Comparison of ENCODE assay signal across 9 cellular contexts in genomic region chr1:157992813-157993178, GRCh38. TPM values are rescaled to one million over a fixed set of nuclear protein-coding genes. Genes with fewer than 3 reads are reported as not detected.
A peak's percentile ranks its signal among the peaks of the same experiment; 100 is the strongest.
DNase-seq lines count a peak whose midpoint lies in the region; ATAC-seq and TF ChIP-seq lines count a peak whose summit lies in the region.
"Had no signal": no experiment of that assay in that cellular context is flagged by ENCODE, and none has a peak within 500 bp of the region (broad histone marks: within the 10 kb centered on the region; RNA-seq: fewer than 3 reads in every experiment).

No MANE protein-coding gene starts in this region.

- peak overlapping the region; percentile 48 for H3K18ac ChIP-seq in IMR-90 (ENCODE audit: low read depth, low read length)

- H2AK5ac ChIP-seq in IMR-90 (ENCODE audit: low read depth, low read length) = peak overlapping the region; percentile 87

- peak overlapping the region; percentile 43; the same call in 1 of the 2 replicates for H3K56ac ChIP-seq in IMR-90 (ENCODE audit: extremely low read depth, insufficient read depth, low read length)

- intact Hi-C loops in IMR-90 (cut with micrococcal nuclease) = loop anchor here (1.0 to 2.0 kb wide), 6 partner anchors 24 to 133 kb away; no protein-coding TSS in a partner anchor

- peak overlapping the region; percentile 70 for H3K14ac ChIP-seq in IMR-90 (replicated peaks; ENCODE audit: low read depth, low read length)

- H4K5ac ChIP-seq in IMR-90 (ENCODE audit: low read depth, low read length) = peak overlapping the region; percentile 25; the same call in 1 of the 2 replicates

- H3K9me3 ChIP-seq in IMR-90 (ENCODE audit: control insufficient read depth, insufficient read depth, low read length) = no peaks in the 10 kb centered on the region
- no peaks in the 10 kb centered on the region for H3K9me3 ChIP-seq in iPS-15b (ENCODE audit: control insufficient read depth, insufficient read depth, low read length)

- no peak for TF ChIP-seq POLR2A in IMR-90 (IDR thresholded peaks at IDR 0.05; ENCODE audit: low read depth, low read length)

- H3K27me3 ChIP-seq in IMR-90 (ENCODE audit: control insufficient read depth, insufficient read depth, low read length) (peaks cover 15% of the 10 kb centered on the region), iPS-15b (ENCODE audit: control insufficient read depth, insufficient read depth, low read length) (peaks cover 13% of the 10 kb centered on the region)

- DNase-seq in IMR-90 (no peak), activated gamma-delta T cell treated with Interleukin-2 at 50 U/mL for 16 hours (no peak), foreskin melanocyte (no peak), midbrain (lab: John Stamatoyannopoulos, UW) (no peak)
- no peak for DNase-seq in activated naive CD8-positive, alpha-beta T cell treated with anti-CD3 and anti-CD28 coated beads, Interleukin-2, amount 50 U/mL, for 24 hours

- no peak for ATAC-seq in IMR-90 (ENCODE audit: low read depth)
- no peak for ATAC-seq in activated naive CD8-positive, alpha-beta T cell treated with anti-CD3 and anti-CD28 coated beads, Interleukin-2, amount 50 U/mL, for 24 hours
- ATAC-seq in stimulated activated memory B cell treated with anti-CD40 and anti-IgM and Interleukin-4, amounts not matched to agents 10 μg/mL and 1 μg/mL and 100 μg/mL, for 72 hours = no peak
- no peak for ATAC-seq in GM21423 (IDR thresholded peaks at IDR 0.05; ENCODE audit: unreplicated experiment)

- H3K36me3 ChIP-seq in IMR-90 (ENCODE audit: control insufficient read depth, insufficient read depth, low read length) (no peaks in the 10 kb centered on the region), iPS-15b (ENCODE audit: control insufficient read depth, insufficient read depth, low read length) (no peaks in the 10 kb centered on the region)

- H2BK120ac ChIP-seq in IMR-90 (ENCODE audit: low read depth, low read length) = peak overlapping the region; percentile 90

- peaks cover 32% of the 10 kb centered on the region for H4K20me1 ChIP-seq in IMR-90 (ENCODE audit: insufficient read depth, low read length)

- POLR2A ChIA-PET in IMR-90 (lab: Charles Lee; ENCODE audit: unreplicated experiment) = no interaction called here

- H2BK5ac ChIP-seq in IMR-90 (ENCODE audit: low read depth, low read length, poor library complexity, severe bottlenecking) = peak overlapping the region; percentile 50

- peaks cover 15% of the 10 kb centered on the region for H3K9me1 ChIP-seq in IMR-90 (ENCODE audit: insufficient read depth, low read length)

- peak overlapping the region; percentile 91 for H2AFZ ChIP-seq in IMR-90 (replicated peaks; ENCODE audit: low read length, poor library complexity)

- H3K9me3 Mint-ChIP-seq in activated naive CD8-positive, alpha-beta T cell treated with anti-CD3 and anti-CD28 coated beads, Interleukin-2, amount 50 U/mL, for 24 hours = no peaks in the 10 kb centered on the region
- no peaks in the 10 kb centered on the region for H3K9me3 Mint-ChIP-seq in stimulated activated memory B cell treated with anti-CD40 and anti-IgM and Interleukin-4, amounts not matched to agents 10 μg/mL and 1 μg/mL and 100 μg/mL, for 72 hours
- H3K9me3 Mint-ChIP-seq: T-helper 1 cell treated with Interleukin-12 subunit alpha and Interleukin-12 subunit beta and Interleukin-4 antibody, amounts not matched to agents 30 μg/mL and 1 μg/mL, for 36 hours had no signal

- no peak overlapping the region for H3K27ac Mint-ChIP-seq in activated naive CD8-positive, alpha-beta T cell treated with anti-CD3 and anti-CD28 coated beads, Interleukin-2, amount 50 U/mL, for 24 hours
- peak overlapping the region; percentile 46 for H3K27ac Mint-ChIP-seq in stimulated activated memory B cell treated with anti-CD40 and anti-IgM and Interleukin-4, amounts not matched to agents 10 μg/mL and 1 μg/mL and 100 μg/mL, for 72 hours
- H3K27ac Mint-ChIP-seq: T-helper 1 cell treated with Interleukin-12 subunit alpha and Interleukin-12 subunit beta and Interleukin-4 antibody, amounts not matched to agents 30 μg/mL and 1 μg/mL, for 36 hours had no signal

- H3K4me1 ChIP-seq in IMR-90 (ENCODE audit: control insufficient read depth, insufficient read depth, low read length) (peaks cover 10% of the 10 kb centered on the region), iPS-15b (ENCODE audit: control insufficient read depth, insufficient read depth, low read length) (peaks cover 26% of the 10 kb centered on the region)

- H3K9ac ChIP-seq in IMR-90 (ENCODE audit: low read depth, low read length) = peak overlapping the region; percentile 93
- no peak overlapping the region for H3K9ac ChIP-seq in iPS-15b (ENCODE audit: low read depth, low read length)

- peaks cover 0 to 37% of the 10 kb centered on the region in 2 experiments; a peak in 3 of 4 replicates for H3K79me1 ChIP-seq in IMR-90 (ENCODE audit: low read depth in 1 of 2, low read length in 2 of 2)

- TF ChIP-seq CTCF in IMR-90 (conservative IDR thresholded peaks at IDR 0.05; ENCODE audit: low read depth, low read length) = no peak

- no TSS peak for BruUV-seq in IMR-90 (replicated peaks; lab: Mats Ljungman, UMichigan)

- peak overlapping the region; percentile 95 for H3K4me3 ChIP-seq in IMR-90 (ENCODE audit: insufficient read depth, low read depth, low read length)
- peak overlapping the region; percentile 85 for H3K4me3 ChIP-seq in iPS-15b (ENCODE audit: low read depth, low read length)

- H3K4me1 Mint-ChIP-seq in activated naive CD8-positive, alpha-beta T cell treated with anti-CD3 and anti-CD28 coated beads, Interleukin-2, amount 50 U/mL, for 24 hours = peaks cover 4% of the 10 kb centered on the region
- H3K4me1 Mint-ChIP-seq in stimulated activated memory B cell treated with anti-CD40 and anti-IgM and Interleukin-4, amounts not matched to agents 10 μg/mL and 1 μg/mL and 100 μg/mL, for 72 hours = peaks cover 13% of the 10 kb centered on the region

- H2BK15ac ChIP-seq in IMR-90 (ENCODE audit: low read depth, low read length) = peak overlapping the region; percentile 93; the same call in 2 of the 3 replicates

- H2AK9ac ChIP-seq in IMR-90 (replicated peaks; ENCODE audit: low read depth, low read length, poor library complexity) = peak overlapping the region; percentile 94

- H4K91ac ChIP-seq in IMR-90 (ENCODE audit: insufficient read depth, low read depth, low read length) = peak overlapping the region; percentile 79

- H3K4me3 Mint-ChIP-seq in activated naive CD8-positive, alpha-beta T cell treated with anti-CD3 and anti-CD28 coated beads, Interleukin-2, amount 50 U/mL, for 24 hours = peak overlapping the region; percentile 59
- peak overlapping the region; percentile 79 for H3K4me3 Mint-ChIP-seq in stimulated activated memory B cell treated with anti-CD40 and anti-IgM and Interleukin-4, amounts not matched to agents 10 μg/mL and 1 μg/mL and 100 μg/mL, for 72 hours
- H3K4me3 Mint-ChIP-seq: T-helper 1 cell treated with Interleukin-12 subunit alpha and Interleukin-12 subunit beta and Interleukin-4 antibody, amounts not matched to agents 30 μg/mL and 1 μg/mL, for 36 hours had no signal

- CTCF ChIA-PET in IMR-90 (lab: Yijun Ruan, JAX) = interaction anchor here (0.6 to 5.1 kb wide), 29 partner anchors 9 to 132 kb away, joined by 3 to 35 read pairs (median 6); no protein-coding TSS in a partner anchor

- peak overlapping the region; percentile 93 for H3K27ac ChIP-seq in IMR-90 (ENCODE audit: insufficient read depth, low read length)

- H3K4ac ChIP-seq in IMR-90 (ENCODE audit: low read depth, low read length) = peak overlapping the region; percentile 86

- 0 out of 2 replicates have a peak overlapping the region, but pooled peaks have one; percentile 41 for H3K23ac ChIP-seq in IMR-90 (ENCODE audit: low read depth, low read length)

- H2BK20ac ChIP-seq in IMR-90 (ENCODE audit: low read depth, low read length) = peak overlapping the region; percentile 61; the same call in 1 of the 2 replicates

- no CpG with 5 or more reads among the region's 8 CpGs for WGBS in IMR-90 (ENCODE audit: extremely low coverage in 2 of 2, insufficient read length in 1 of 2), 2 experiments

- dilution Hi-C loops in IMR-90 (cut with HindIII; ENCODE audit: low sequenced_read_pairs, unreplicated experiment) = no loop called here

- H3K4me2 ChIP-seq in IMR-90 (ENCODE audit: low read depth, low read length) = peak overlapping the region; percentile 75

- H3K27me3 Mint-ChIP-seq in activated naive CD8-positive, alpha-beta T cell treated with anti-CD3 and anti-CD28 coated beads, Interleukin-2, amount 50 U/mL, for 24 hours = peaks cover 42% of the 10 kb centered on the region
- peaks cover 70% of the 10 kb centered on the region for H3K27me3 Mint-ChIP-seq in stimulated activated memory B cell treated with anti-CD40 and anti-IgM and Interleukin-4, amounts not matched to agents 10 μg/mL and 1 μg/mL and 100 μg/mL, for 72 hours

- H4K8ac ChIP-seq in IMR-90 (ENCODE audit: low read depth in 2 of 2, low read length in 2 of 2) = peak overlapping the region; percentile 62 to 63; a peak in 3 of 4 replicates

- no peaks in the 10 kb centered on the region for H3K36me3 Mint-ChIP-seq in activated naive CD8-positive, alpha-beta T cell treated with anti-CD3 and anti-CD28 coated beads, Interleukin-2, amount 50 U/mL, for 24 hours (ENCODE audit: low read depth)
- no peaks in the 10 kb centered on the region for H3K36me3 Mint-ChIP-seq in stimulated activated memory B cell treated with anti-CD40 and anti-IgM and Interleukin-4, amounts not matched to agents 10 μg/mL and 1 μg/mL and 100 μg/mL, for 72 hours

- no peak for TF ChIP-seq RAD21 in IMR-90 (IDR thresholded peaks at IDR 0.05; ENCODE audit: low read length)

- in situ Hi-C loops in IMR-90 (cut with MboI; ENCODE audit: low sequenced_read_pairs) = loop anchor here (5.0 kb wide), 1 partner anchor 40 kb away; no protein-coding TSS in a partner anchor

TF ChIP-seq in IMR-90, 13 proteins besides CTCF, POLR2A, EP300 and RAD21:
- TF ChIP-seq MXI1 (IDR thresholded peaks at IDR 0.05; ENCODE audit: borderline replicate concordance, low read depth, low read length) (no peak), MAZ (IDR thresholded peaks at IDR 0.05; ENCODE audit: borderline replicate concordance, low read depth, low read length) (no peak), BHLHE40 (IDR thresholded peaks at IDR 0.05; ENCODE audit: low read depth, low read length) (no peak)

RNA-seq across cellular contexts. Expression of gene KIRREL1, which starts 0.6 kb away (rescaled TPM):
- total RNA-seq in IMR-90 (2012; rRNA removed) = 61.9 and 64.7 TPM in 2 replicates
- polyA plus RNA-seq in IMR-90 (2012; rRNA removed) = 58.1 and 64.6 TPM in 2 replicates
- polyA plus RNA-seq in IMR-90 (2012; cell fraction: cytosol; rRNA removed) = 38.9 and 51.3 TPM in 2 replicates
- polyA plus RNA-seq in IMR-90 (2012; cell fraction: nucleus; rRNA removed; ENCODE audit: low replicate concordance) = 85.2 and 89.7 TPM in 2 replicates
